Comparison of ENCODE assay signal across 9 cellular contexts in the genomic region with DNA sequence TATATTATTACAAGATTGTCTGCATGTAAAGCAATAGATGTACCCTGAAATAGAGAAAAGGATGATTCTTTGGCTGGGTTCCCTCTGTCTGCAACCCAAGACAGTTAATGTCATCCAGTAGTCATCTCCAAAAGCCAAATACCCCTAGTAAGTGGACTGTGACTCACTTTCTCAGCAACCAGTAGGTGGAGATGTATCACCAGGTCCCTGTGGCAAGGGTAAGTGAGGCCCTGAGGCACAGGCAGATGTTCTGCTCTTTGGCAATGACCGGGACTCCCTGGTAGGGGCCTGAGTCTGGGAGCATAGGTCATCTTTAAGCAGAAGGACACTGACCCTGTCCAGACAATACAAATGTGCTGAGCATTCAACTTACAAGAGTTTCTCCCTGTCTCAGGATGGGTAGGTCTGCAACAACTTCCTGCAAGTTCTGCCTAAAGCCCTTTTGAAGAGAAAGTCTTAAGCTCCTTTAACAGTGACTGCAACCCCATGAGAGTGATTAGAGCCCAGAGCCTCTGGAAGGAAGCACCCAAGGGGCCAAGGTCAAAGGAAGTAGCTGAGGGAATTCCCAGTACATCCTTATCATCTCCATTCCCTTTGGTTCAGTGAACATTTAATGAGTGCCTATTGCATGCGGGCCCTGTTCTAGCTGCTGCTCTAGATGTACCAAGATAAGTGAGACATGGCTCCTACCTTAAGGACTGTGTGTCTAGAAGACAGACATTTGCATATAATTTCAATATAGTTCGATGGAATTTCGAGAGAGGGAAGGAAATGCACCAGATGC. TPM values are rescaled to one million over a fixed set of nuclear protein-coding genes. Genes with fewer than 3 reads are reported as not detected.
A peak's percentile ranks its signal among the peaks of the same experiment; 100 is the strongest.
DNase-seq lines count a peak whose midpoint lies in the region; ATAC-seq and TF ChIP-seq lines count a peak whose summit lies in the region.
"Had no signal": no experiment of that assay in that cellular context is flagged by ENCODE, and none has a peak within 500 bp of the region (broad histone marks: within the 10 kb centered on the region; RNA-seq: fewer than 3 reads in every experiment).

No MANE protein-coding gene starts in this region.

- intact Hi-C loops in Right ventricle myocardium inferior (cut with DNase I), result no loop called here
- intact Hi-C loops in cardiac septum (cut with DNase I), result loop anchor here (2.0 kb wide), 1 partner anchor 28 kb away; no protein-coding TSS in a partner anchor
- intact Hi-C loops in left ventricle myocardium inferior (cut with micrococcal nuclease), result no loop called here

- peaks cover 90% of the 10 kb centered on the region for H3K36me3 ChIP-seq in left ventricle myocardium inferior

- H3K27ac ChIP-seq in left ventricle myocardium inferior (replicated peaks), result peak overlapping the region; percentile 76
- H3K27ac ChIP-seq: SK-N-MC had no signal

- peaks cover 87% of the 10 kb centered on the region for H3K4me1 ChIP-seq in left ventricle myocardium inferior

- no peak for DNase-seq in Right ventricle myocardium inferior (ENCODE audit: missing footprints)
- DNase-seq in cardiac septum (ENCODE audit: low spot score), result no peak
- DNase-seq in SW480 (ENCODE audit: low spot score), result peak; percentile 18
- DNase-seq in left ventricle myocardium inferior, result no peak
- DNase-seq in NCI-H146 (lab: John Stamatoyannopoulos, UW), result no peak
- no peak for DNase-seq in NCI-H1930 (lab: John Stamatoyannopoulos, UW)
- DNase-seq in cerebellar nuclear complex (lab: John Stamatoyannopoulos, UW), result no peak

- H3K9me3 ChIP-seq in left ventricle myocardium inferior (replicated peaks), result no peaks in the 10 kb centered on the region

- TF ChIP-seq CTCF in left ventricle myocardium inferior (IDR thresholded peaks at IDR 0.05; ENCODE audit: borderline replicate concordance), result peak; percentile 44

- peak overlapping the region; percentile 18 for H3K4me3 ChIP-seq in left ventricle myocardium inferior
- H3K4me3 ChIP-seq: SK-N-MC had no signal

- ATAC-seq in Right ventricle myocardium inferior (peak; percentile 62), HG03045 (IDR thresholded peaks at IDR 0.05; ENCODE audit: unreplicated experiment) (no peak)

- no peaks in the 10 kb centered on the region for H3K27me3 ChIP-seq in left ventricle myocardium inferior (ENCODE audit: low read depth)

RNA-seq across cellular contexts. Expression of a gene that starts 31.9 kb away (rescaled TPM):
- total RNA-seq in Right ventricle myocardium inferior, result 198 TPM
- total RNA-seq in cardiac septum, result 91.8 TPM
- 135 TPM for total RNA-seq in left ventricle myocardium inferior
